In the genomic region with DNA sequence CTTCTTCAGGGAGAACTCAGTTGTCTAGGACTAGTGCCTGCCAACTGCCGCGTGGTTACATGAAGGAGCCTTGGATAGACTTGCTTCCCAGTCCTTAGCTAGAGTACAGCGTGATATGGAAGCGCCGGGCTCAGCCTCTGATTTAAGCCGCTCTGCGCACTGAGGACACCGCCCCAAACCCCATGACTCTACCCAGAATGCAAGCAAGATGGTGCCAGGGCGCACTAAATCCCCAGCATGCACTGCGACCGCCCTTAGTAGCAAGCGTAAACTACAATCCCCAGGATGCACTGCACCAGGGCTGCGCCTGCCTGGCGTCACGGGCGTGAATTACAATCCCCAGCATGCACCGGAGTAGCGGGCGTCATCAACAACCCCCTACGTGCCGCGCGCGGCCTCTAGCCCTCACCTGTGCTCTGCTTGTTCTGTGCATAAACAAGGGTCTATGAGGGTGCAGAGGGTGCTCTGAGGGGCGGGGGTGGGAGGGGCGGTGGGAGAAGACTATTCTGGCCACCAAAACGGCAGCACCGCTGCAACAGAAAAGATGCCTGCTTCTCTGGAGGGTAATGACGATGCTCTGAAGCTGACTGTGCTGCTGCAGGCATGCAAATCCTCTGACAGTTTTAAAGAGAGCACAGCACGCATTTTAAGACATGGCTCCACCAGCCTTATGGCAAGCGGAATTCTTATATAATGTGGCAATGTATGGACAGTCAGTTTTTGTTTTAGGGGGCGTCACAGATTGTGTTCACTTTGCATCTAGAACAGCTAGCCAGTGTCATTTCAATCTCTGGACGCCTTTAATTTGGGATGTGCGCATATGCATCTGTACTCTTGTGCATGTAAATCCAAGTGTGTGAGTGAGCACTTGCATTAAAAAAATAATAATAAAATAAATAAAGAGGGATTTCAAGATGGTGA, we compare ENCODE assay signal across 8 cellular contexts.
DNase-seq lines count a peak whose midpoint lies in the region; ATAC-seq, FAIRE-seq and TF ChIP-seq lines count a peak whose summit lies in the region.

No MANE protein-coding gene starts in this region.

- peak overlapping the region; percentile 71 to 86 for H3K27ac ChIP-seq in A549
- H3K27ac ChIP-seq in endodermal cell (ENCODE audit: low read depth, low read length) = peak overlapping the region; percentile 16
- H3K27ac ChIP-seq in mesodermal cell (ENCODE audit: low read depth, low read length, severe bottlenecking) = no peak overlapping the region

- H3K36me3 Mint-ChIP-seq in activated CD8-positive, alpha-beta memory T cell treated with anti-CD3 and anti-CD28 coated beads, Interleukin-2, amount 10 ng/mL, durations not matched to agents 7 days and 5 days = peaks cover 4% of the 10 kb centered on the region
- H3K36me3 Mint-ChIP-seq in endodermal cell (ENCODE audit: low read depth) = no peaks in the 10 kb centered on the region

- peak overlapping the region; percentile 64 for H3K4me3 Mint-ChIP-seq in activated CD8-positive, alpha-beta memory T cell treated with anti-CD3 and anti-CD28 coated beads, Interleukin-2, amount 10 ng/mL, durations not matched to agents 7 days and 5 days
- H3K4me3 Mint-ChIP-seq in endodermal cell = peak overlapping the region; percentile 62

- H3K36me3 ChIP-seq in endodermal cell (ENCODE audit: control insufficient read depth, insufficient read depth, low read length) (no peaks in the 10 kb centered on the region), mesodermal cell (ENCODE audit: control insufficient read depth, insufficient read depth, low read length) (no peaks in the 10 kb centered on the region)

- H3K9me3 ChIP-seq in A549 = peaks cover 6% of the 10 kb centered on the region; the same call in 2 of the 3 replicates
- no peaks in the 10 kb centered on the region for H3K9me3 ChIP-seq in endodermal cell (ENCODE audit: control insufficient read depth, low read length)
- no peaks in the 10 kb centered on the region for H3K9me3 ChIP-seq in mesodermal cell (ENCODE audit: control insufficient read depth, low read length)

- TF ChIP-seq POLR2A in A549 (IDR thresholded peaks at IDR 0.05; ENCODE audit: low read length) = peak; percentile 90

- H3K4me2 ChIP-seq in A549 = peak overlapping the region; percentile 81

- H3K27ac Mint-ChIP-seq in activated CD8-positive, alpha-beta memory T cell treated with anti-CD3 and anti-CD28 coated beads, Interleukin-2, amount 10 ng/mL, durations not matched to agents 7 days and 5 days = peak overlapping the region; percentile 58
- H3K27ac Mint-ChIP-seq in endodermal cell = peak overlapping the region; percentile 96

- TF ChIP-seq CTCF in A549 (IDR thresholded peaks at IDR 0.05) = no peak
- no peak for TF ChIP-seq CTCF in endodermal cell (conservative IDR thresholded peaks at IDR 0.05)

- DNase-seq in A549 (ENCODE audit: low read depth in 1 of 2, low spot score in 1 of 2) (peak; percentile 89 to 98), NCI-H524 (lab: John Stamatoyannopoulos, UW) (peak; percentile 98 to 99), endodermal cell (peak; percentile 98)
- DNase-seq in activated CD8-positive, alpha-beta memory T cell treated with anti-CD3 and anti-CD28 coated beads, Interleukin-2, amount 10 ng/mL, durations not matched to agents 7 days and 5 days = peak; percentile 91
- peak; percentile 51 for DNase-seq in stimulated activated CD8-positive, alpha-beta memory T cell treated with anti-CD3 and anti-CD28 coated beads, Interleukin-12 subunit alpha, Interleukin-12 subunit beta, amount 100 ng/mL, for 4 hours (ENCODE audit: low read depth)

- POLR2A ChIA-PET in A549 (lab: Yijun Ruan, JAX) = no interaction called here

- CTCF ChIA-PET in A549 (lab: Yijun Ruan, JAX) = interaction anchor here (0.6 to 1.6 kb wide), 5 partner anchors 21 to 1039 kb away, joined by 3 to 6 read pairs (median 4); no protein-coding TSS in a partner anchor
- CTCF ChIA-PET in activated CD8-positive, alpha-beta memory T cell treated with anti-CD3 and anti-CD28 coated beads, Interleukin-2, amount 10 ng/mL, durations not matched to agents 7 days and 5 days (lab: Charles Lee) = no interaction called here

- TF ChIP-seq EP300 in A549 (IDR thresholded peaks at IDR 0.05) = no peak

- H3K4me1 Mint-ChIP-seq in activated CD8-positive, alpha-beta memory T cell treated with anti-CD3 and anti-CD28 coated beads, Interleukin-2, amount 10 ng/mL, durations not matched to agents 7 days and 5 days = peaks cover 9% of the 10 kb centered on the region
- peaks cover 1% of the 10 kb centered on the region for H3K4me1 Mint-ChIP-seq in endodermal cell

- H3K4me3 ChIP-seq in A549 = peak overlapping the region; percentile 56
- peak overlapping the region; percentile 85 for H3K4me3 ChIP-seq in endodermal cell (ENCODE audit: low read length)
- peak overlapping the region; percentile 49 for H3K4me3 ChIP-seq in mesodermal cell (ENCODE audit: extremely low read depth, insufficient read depth, low read length, poor library complexity, severe bottlenecking)

- H3K9me3 Mint-ChIP-seq in activated CD8-positive, alpha-beta memory T cell treated with anti-CD3 and anti-CD28 coated beads, Interleukin-2, amount 10 ng/mL, durations not matched to agents 7 days and 5 days (ENCODE audit: low read depth) = peaks cover 4% of the 10 kb centered on the region
- peaks cover 7% of the 10 kb centered on the region for H3K9me3 Mint-ChIP-seq in endodermal cell

- H3K4me1 ChIP-seq in A549 = no peaks in the 10 kb centered on the region
- no peaks in the 10 kb centered on the region for H3K4me1 ChIP-seq in endodermal cell (ENCODE audit: control insufficient read depth, insufficient read depth, low read length)
- H3K4me1 ChIP-seq in mesodermal cell (ENCODE audit: control insufficient read depth, insufficient read depth, low read length, poor library complexity, severe bottlenecking) = peaks cover 4% of the 10 kb centered on the region

- no peak overlapping the region for H3K9ac ChIP-seq in endodermal cell (ENCODE audit: extremely low read depth, low read length, poor library complexity, severe bottlenecking)

- H3K27me3 ChIP-seq in endodermal cell (ENCODE audit: control insufficient read depth, insufficient read depth, low read length, poor library complexity, severe bottlenecking) = peaks cover 4% of the 10 kb centered on the region

- WGBS in A549 (ENCODE audit: missing lambda C conversion rate) = 11% methylated on average over 30 of the region's 34 CpGs
- 21 to 42% methylated on average over 18 to 34 of the region's 34 CpGs for WGBS in endodermal cell (ENCODE audit: insufficient coverage in 1 of 2, insufficient read length in 1 of 2), 2 experiments
- 13 to 33% methylated on average over 20 of the region's 34 CpGs for WGBS in mesodermal cell (ENCODE audit: insufficient coverage in 2 of 2), 2 experiments

- no peak; a peak in 2 of 5 replicates for TF ChIP-seq RAD21 in A549 (conservative IDR thresholded peaks at IDR 0.05 in 1 of 2, IDR thresholded peaks at IDR 0.05 in 1 of 2)

- ATAC-seq in A549 (peak; percentile 100), GM18873 (IDR thresholded peaks at IDR 0.05; ENCODE audit: low FRiP score, unreplicated experiment) (peak; percentile 78), HG03108 (IDR thresholded peaks at IDR 0.05; ENCODE audit: unreplicated experiment) (peak; percentile 100)
- peak; percentile 99 for ATAC-seq in activated CD8-positive, alpha-beta memory T cell treated with anti-CD3 and anti-CD28 coated beads, Interleukin-2, amount 10 ng/mL, durations not matched to agents 7 days and 5 days

- H3K27me3 Mint-ChIP-seq in activated CD8-positive, alpha-beta memory T cell treated with anti-CD3 and anti-CD28 coated beads, Interleukin-2, amount 10 ng/mL, durations not matched to agents 7 days and 5 days = no peaks in the 10 kb centered on the region
- H3K27me3 Mint-ChIP-seq in endodermal cell (ENCODE audit: insufficient read depth) = peaks cover 6% of the 10 kb centered on the region

- peak; percentile 98 for FAIRE-seq in A549 (lab: Jason Lieb, UNC)

TF ChIP-seq in A549, 52 proteins besides CTCF, POLR2A, EP300 and RAD21 (continues in another document):
- TF ChIP-seq, protein P1, sequence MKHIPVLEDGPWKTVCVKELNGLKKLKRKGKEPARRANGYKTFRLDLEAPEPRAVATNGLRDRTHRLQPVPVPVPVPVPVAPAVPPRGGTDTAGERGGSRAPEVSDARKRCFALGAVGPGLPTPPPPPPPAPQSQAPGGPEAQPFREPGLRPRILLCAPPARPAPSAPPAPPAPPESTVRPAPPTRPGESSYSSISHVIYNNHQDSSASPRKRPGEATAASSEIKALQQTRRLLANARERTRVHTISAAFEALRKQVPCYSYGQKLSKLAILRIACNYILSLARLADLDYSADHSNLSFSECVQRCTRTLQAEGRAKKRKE (CRISPR knock-in tag; IDR thresholded peaks at IDR 0.05; ENCODE audit: low read depth) = no peak
- TF ChIP-seq CBX2 (IDR thresholded peaks at IDR 0.05; ENCODE audit: borderline replicate concordance, low read depth) (no peak), FOSL2 (IDR thresholded peaks at IDR 0.05) (no peak), FOSL2 (CRISPR knock-in tag; IDR thresholded peaks at IDR 0.05) (peak; percentile 35; the same call in 1 of the 2 replicates), ZFP36 (IDR thresholded peaks at IDR 0.05; ENCODE audit: borderline replicate concordance, partially characterized antibody) (no peak), EHF (CRISPR knock-in tag; IDR thresholded peaks at IDR 0.05) (no peak), EHMT2 (IDR thresholded peaks at IDR 0.05; ENCODE audit: low read depth) (peak; percentile 100), POLR2AphosphoS2 (conservative IDR thresholded peaks at IDR 0.05; ENCODE audit: low read length) (no peak), JUNB (IDR thresholded peaks at IDR 0.05) (no peak), MYC (IDR thresholded peaks at IDR 0.05; ENCODE audit: borderline replicate concordance, low read length) (0 out of 2 replicates have a peak, but pooled peaks have one; percentile 48), KDM5A (IDR thresholded peaks at IDR 0.05) (no peak), NR3C1 (IDR thresholded peaks at IDR 0.05) (no peak), FOSB (CRISPR knock-in tag; IDR thresholded peaks at IDR 0.05) (no peak), SMC3 (IDR thresholded peaks at IDR 0.05) (peak; percentile 24; the same call in 1 of the 3 replicates), HEYL (CRISPR knock-in tag; IDR thresholded peaks at IDR 0.05) (no peak), CBX8 (IDR thresholded peaks at IDR 0.05) (no peak), JUN (IDR thresholded peaks at IDR 0.05) (peak; percentile 54 to 63; a peak in 3 of 5 replicates)
- TF ChIP-seq, protein P2, sequence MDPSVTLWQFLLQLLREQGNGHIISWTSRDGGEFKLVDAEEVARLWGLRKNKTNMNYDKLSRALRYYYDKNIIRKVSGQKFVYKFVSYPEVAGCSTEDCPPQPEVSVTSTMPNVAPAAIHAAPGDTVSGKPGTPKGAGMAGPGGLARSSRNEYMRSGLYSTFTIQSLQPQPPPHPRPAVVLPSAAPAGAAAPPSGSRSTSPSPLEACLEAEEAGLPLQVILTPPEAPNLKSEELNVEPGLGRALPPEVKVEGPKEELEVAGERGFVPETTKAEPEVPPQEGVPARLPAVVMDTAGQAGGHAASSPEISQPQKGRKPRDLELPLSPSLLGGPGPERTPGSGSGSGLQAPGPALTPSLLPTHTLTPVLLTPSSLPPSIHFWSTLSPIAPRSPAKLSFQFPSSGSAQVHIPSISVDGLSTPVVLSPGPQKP (IDR thresholded peaks at IDR 0.05; ENCODE audit: low read depth, low read length) = no peak
